ENCODE assay signal across 23 cellular contexts in genomic region chr13:49786609-49787008, GRCh38. TPM values are rescaled to one million over a fixed set of nuclear protein-coding genes. Genes with fewer than 3 reads are reported as not detected.
A peak's percentile ranks its signal among the peaks of the same experiment; 100 is the strongest.
DNase-seq lines count a peak whose midpoint lies in the region; ATAC-seq and TF ChIP-seq lines count a peak whose summit lies in the region.
"Had no signal": no experiment of that assay in that cellular context is flagged by ENCODE, and none has a peak within 500 bp of the region (broad histone marks: within the 10 kb centered on the region; RNA-seq: fewer than 3 reads in every experiment).

No MANE protein-coding gene starts in this region.

- no peaks in the 10 kb centered on the region for H3K36me3 ChIP-seq in Loucy (ENCODE audit: insufficient read depth, low read length)
- H3K36me3 ChIP-seq in gastrocnemius medialis: no peaks in the 10 kb centered on the region
- H3K36me3 ChIP-seq: SJCRH30 had no signal

- H3F3A ChIP-seq in Loucy (ENCODE audit: low read depth): no peaks in the 10 kb centered on the region

- H3K4me3 ChIP-seq in Loucy (ENCODE audit: low read length, poor library complexity, severe bottlenecking) (peak overlapping the region; percentile 39), gastrocnemius medialis (no peak overlapping the region)
- H3K4me3 ChIP-seq: BLaER1, GM23338, PC-9, SJCRH30 had no signal

- H3K9me2 ChIP-seq in Loucy (replicated peaks; ENCODE audit: low read depth, low read length): no peaks in the 10 kb centered on the region

- peak overlapping the region; percentile 3 for H3K4me3 Mint-ChIP-seq in CD4-positive, alpha-beta T cell
- peak overlapping the region in 3 of 5 experiments; percentile 0 to 49 (median 1) for H3K4me3 Mint-ChIP-seq in brain
- H3K4me3 Mint-ChIP-seq in stimulated activated memory B cell treated with anti-CD40 and anti-IgM and Interleukin-4, amounts not matched to agents 10 μg/mL and 1 μg/mL and 100 μg/mL, for 72 hours: no peak overlapping the region
- H3K4me3 Mint-ChIP-seq: GM23338, H9, HFFc6 had no signal

- peaks cover 72% of the 10 kb centered on the region for H3K4me1 ChIP-seq in Loucy (ENCODE audit: insufficient read depth, low read length, poor library complexity, severe bottlenecking)
- H3K4me1 ChIP-seq in gastrocnemius medialis: peaks cover 80 to 90% of the 10 kb centered on the region in 2 donors
- H3K4me1 ChIP-seq: SJCRH30 had no signal

- H3K9ac ChIP-seq in Loucy (ENCODE audit: low read depth, low read length, poor library complexity, severe bottlenecking): peak overlapping the region; percentile 18
- H3K9ac ChIP-seq: BLaER1 had no signal

- TF ChIP-seq POLR2A in gastrocnemius medialis (IDR thresholded peaks at IDR 0.05): no peak

- no peak overlapping the region for H3K27ac ChIP-seq in CD4-positive, alpha-beta T cell (ENCODE audit: low read depth, low read length)
- peak overlapping the region; percentile 66 to 80 (median 72) for H3K27ac ChIP-seq in gastrocnemius medialis
- H3K27ac ChIP-seq: BLaER1, PC-9, SJCRH30 had no signal

- no peak overlapping the region for H2AFZ ChIP-seq in Loucy (ENCODE audit: low read length)
- H2AFZ ChIP-seq: GM23338, PC-9 had no signal

- H3K9me3 Mint-ChIP-seq in CD4-positive, alpha-beta T cell: no peaks in the 10 kb centered on the region
- H3K9me3 Mint-ChIP-seq in brain: peaks cover 0 to 3% (median 0%) of the 10 kb centered on the region in 5 experiments
- no peaks in the 10 kb centered on the region for H3K9me3 Mint-ChIP-seq in stimulated activated memory B cell treated with anti-CD40 and anti-IgM and Interleukin-4, amounts not matched to agents 10 μg/mL and 1 μg/mL and 100 μg/mL, for 72 hours
- H3K9me3 Mint-ChIP-seq: GM23338, HFFc6 had no signal

- TF ChIP-seq CTCF in CD4-positive, alpha-beta T cell (IDR thresholded peaks at IDR 0.05): no peak
- TF ChIP-seq CTCF in Loucy (conservative IDR thresholded peaks at IDR 0.05; ENCODE audit: low read length) (no peak), brain (conservative IDR thresholded peaks at IDR 0.05) (no peak), gastrocnemius medialis (IDR thresholded peaks at IDR 0.05 in 4 of 5, conservative IDR thresholded peaks at IDR 0.05 in 1 of 5) (no peak)

- in situ Hi-C loops in gastrocnemius medialis (cut with MboI; ENCODE audit: low sequenced_read_pairs in 4 of 4): loop anchor here in 1 of 4 donors (10.0 kb wide), 1 partner anchor 92 kb away; the partner anchor contains the start of gene EBPL

- no peaks in the 10 kb centered on the region for H3K27me3 Mint-ChIP-seq in CD4-positive, alpha-beta T cell
- peaks cover 6% of the 10 kb centered on the region for H3K27me3 Mint-ChIP-seq in brain
- H3K27me3 Mint-ChIP-seq in stimulated activated memory B cell treated with anti-CD40 and anti-IgM and Interleukin-4, amounts not matched to agents 10 μg/mL and 1 μg/mL and 100 μg/mL, for 72 hours: no peaks in the 10 kb centered on the region
- H3K27me3 Mint-ChIP-seq: CD4-positive, CD25-positive, alpha-beta regulatory T cell had no signal

- peak overlapping the region; percentile 96 for H3K4me2 ChIP-seq in Loucy (ENCODE audit: low read depth, low read length, poor library complexity, severe bottlenecking)
- H3K4me2 ChIP-seq: BLaER1, GM23338, PC-9 had no signal

- no peaks in the 10 kb centered on the region for H3K27me3 ChIP-seq in CD4-positive, alpha-beta T cell (ENCODE audit: control insufficient read depth, insufficient read depth, low read length)
- H3K27me3 ChIP-seq in Loucy (ENCODE audit: insufficient read depth, low read length, poor library complexity, severe bottlenecking): no peaks in the 10 kb centered on the region
- no peaks in the 10 kb centered on the region for H3K27me3 ChIP-seq in gastrocnemius medialis
- H3K27me3 ChIP-seq: BLaER1, SJCRH30 had no signal

- peaks cover 100% of the 10 kb centered on the region for H3K79me2 ChIP-seq in Loucy (ENCODE audit: insufficient read depth, low read length)

- no peak overlapping the region for H3K27ac Mint-ChIP-seq in CD4-positive, alpha-beta T cell
- H3K27ac Mint-ChIP-seq in brain: peak overlapping the region in 2 of 5 experiments; percentile 6 to 14
- H3K27ac Mint-ChIP-seq in stimulated activated memory B cell treated with anti-CD40 and anti-IgM and Interleukin-4, amounts not matched to agents 10 μg/mL and 1 μg/mL and 100 μg/mL, for 72 hours: no peak overlapping the region
- H3K27ac Mint-ChIP-seq: CD4-positive, CD25-positive, alpha-beta regulatory T cell; GM23338; HFFc6 had no signal

- peaks cover 81% of the 10 kb centered on the region for H3K4me1 Mint-ChIP-seq in CD4-positive, alpha-beta T cell (ENCODE audit: low read depth)
- peaks cover 88% of the 10 kb centered on the region for H3K4me1 Mint-ChIP-seq in brain
- peaks cover 61% of the 10 kb centered on the region for H3K4me1 Mint-ChIP-seq in stimulated activated memory B cell treated with anti-CD40 and anti-IgM and Interleukin-4, amounts not matched to agents 10 μg/mL and 1 μg/mL and 100 μg/mL, for 72 hours

- H4K20me1 ChIP-seq in Loucy (ENCODE audit: insufficient read depth, low read length, poor library complexity, severe bottlenecking): peaks cover 86% of the 10 kb centered on the region

- intact Hi-C loops in CD4-positive, alpha-beta T cell (cut with DNase I, micrococcal nuclease): loop anchor here in 1 of 2 experiments (10.0 kb wide), 1 partner anchor 1752 kb away; the partner anchor contains the start of gene NUDT15
- intact Hi-C loops in gastrocnemius medialis (cut with DNase I; ENCODE audit: low total_unique reads): no loop called here

- H3K36me3 Mint-ChIP-seq in CD4-positive, alpha-beta T cell (ENCODE audit: low read depth): peaks cover 4% of the 10 kb centered on the region
- peaks cover 53% of the 10 kb centered on the region for H3K36me3 Mint-ChIP-seq in brain
- peaks cover 25% of the 10 kb centered on the region for H3K36me3 Mint-ChIP-seq in stimulated activated memory B cell treated with anti-CD40 and anti-IgM and Interleukin-4, amounts not matched to agents 10 μg/mL and 1 μg/mL and 100 μg/mL, for 72 hours

- POLR2A ChIA-PET in CD4-positive, alpha-beta T cell (lab: Charles Lee): interaction anchor here (0.7 kb wide), 1 partner anchor 342 kb away, joined by 3 read pairs; no protein-coding TSS in a partner anchor

- no peak for DNase-seq in CD4-positive, alpha-beta T cell
- DNase-seq in gastrocnemius medialis (no peak), DMS 273 treated with DMSO at 0.1 percent for 48 hours (lab: John Stamatoyannopoulos, UW) (no peak)
- DNase-seq: CD4-positive, CD25-positive, alpha-beta regulatory T cell; EL; GDM1; H9; HFFc6; KG1; MM.1S; NCI-H2029; NCI-H2227 treated with DMSO at 0.1 percent for 48 hours; NCI-H526 treated with DMSO at 0.1 percent for 48 hours; PC-9; SJCRH30 had no signal

- no peak for ATAC-seq in CD4-positive, alpha-beta T cell (ENCODE audit: poor library complexity)
- ATAC-seq in gastrocnemius medialis (no peak), GM18861 (IDR thresholded peaks at IDR 0.05; ENCODE audit: unreplicated experiment) (no peak)
- no peak for ATAC-seq in stimulated activated memory B cell treated with anti-CD40 and anti-IgM and Interleukin-4, amounts not matched to agents 10 μg/mL and 1 μg/mL and 100 μg/mL, for 72 hours
- ATAC-seq: GM23338, Right ventricle myocardium inferior, SK-N-SH treated with all-trans-retinoic acid at 6 μM for 48 hours had no signal

- no peaks in the 10 kb centered on the region for H3K9me3 ChIP-seq in CD4-positive, alpha-beta T cell (ENCODE audit: control insufficient read depth, low read length)
- H3K9me3 ChIP-seq in Loucy (ENCODE audit: insufficient read depth, low read depth, low read length): no peaks in the 10 kb centered on the region
- no peaks in the 10 kb centered on the region for H3K9me3 ChIP-seq in gastrocnemius medialis
- H3K9me3 ChIP-seq: SJCRH30 had no signal

- CTCF ChIA-PET in CD4-positive, alpha-beta T cell (lab: Charles Lee): interaction anchor here (2.0 kb wide), 1 partner anchor 9 kb away, joined by 4 read pairs; no protein-coding TSS in a partner anchor

RNA-seq across cellular contexts. Expression of gene KPNA3, which starts 5.9 kb away (rescaled TPM):
- total RNA-seq in CD4-positive, alpha-beta T cell: 10 to 100 TPM; 15.7 to 17.3 TPM
- 11.5 TPM for polyA plus RNA-seq in brain (ENCODE audit: insufficient read depth, low read depth, low replicate concordance)
- 100 to 1,000 TPM in 2 of 4 donors, 10 to 100 TPM in 2; 73.3 to 154 (median 113) TPM for total RNA-seq in gastrocnemius medialis

Comparison
In these comparisons a context has a peak if more than half of its experiments do, and no peak if none do; other contexts are left out.
1. RNA of gene KPNA3, which starts 5.9 kb away (total RNA-seq): 73.3 to 154 TPM in gastrocnemius medialis; 15.7 to 17.3 TPM in CD4-positive, alpha-beta T cell; every median in the first group is over 4 times any median in the second.